In genomic region chr19:54297759-54298305, GRCh38 we compare ENCODE assay signal across 19 cellular contexts. TPM values are rescaled to one million over a fixed set of nuclear protein-coding genes. Genes with fewer than 3 reads are reported as not detected.
DNase-seq lines count a peak whose midpoint lies in the region; ATAC-seq, FAIRE-seq and TF ChIP-seq lines count a peak whose summit lies in the region.
"Had no signal": no experiment of that assay in that cellular context is flagged by ENCODE, and none has a peak within 500 bp of the region (broad histone marks: within the 10 kb centered on the region; RNA-seq: fewer than 3 reads in every experiment).

No MANE protein-coding gene starts in this region.

- 38% methylated on average over 7 of the region's 7 CpGs for WGBS in right cardiac atrium

- ATAC-seq in PC-3 (no peak), right cardiac atrium (no peak)
- ATAC-seq in effector memory CD8-positive, alpha-beta T cell (replicated peaks): no peak
- ATAC-seq: activated CD8-positive, alpha-beta memory T cell treated with anti-CD3 and anti-CD28 coated beads, Interleukin-2, amount 10 ng/mL, durations not matched to agents 7 days and 5 days; left ventricle myocardium superior had no signal

- peaks cover 34 to 54% (median 45%) of the 10 kb centered on the region in 10 experiments for H3K4me1 ChIP-seq in BLaER1 treated with 17β-estradiol and CSF1 and Interleukin-3, amounts not matched to agents 10 nM and 100 nM
- H3K4me1 ChIP-seq in PC-3 (ENCODE audit: insufficient read depth, low read length) (no peaks in the 10 kb centered on the region), right cardiac atrium (ENCODE audit: control insufficient read depth, insufficient read depth, low read length) (no peaks in the 10 kb centered on the region)
- H3K4me1 ChIP-seq: breast epithelium, Caco-2 had no signal

- H3K9me3 ChIP-seq in BLaER1 treated with 17β-estradiol and CSF1 and Interleukin-3, amounts not matched to agents 10 nM and 100 nM (replicated peaks in 1 of 11): peaks cover 8 to 22% (median 13%) of the 10 kb centered on the region in 11 experiments; a peak in 21 of 22 replicates
- H3K9me3 ChIP-seq in PC-3 (ENCODE audit: low read length) (no peaks in the 10 kb centered on the region), right cardiac atrium (ENCODE audit: control insufficient read depth, low read length) (peaks cover 2% of the 10 kb centered on the region)
- H3K9me3 ChIP-seq: Caco-2 had no signal

- H3K9me2 ChIP-seq in PC-3 (replicated peaks; ENCODE audit: low read length): no peaks in the 10 kb centered on the region

- TF ChIP-seq CTCF in PC-3 (conservative IDR thresholded peaks at IDR 0.05; ENCODE audit: low read depth, low read length): no peak; the same call in 1 of the 2 replicates

- H3F3A ChIP-seq in PC-3 (ENCODE audit: low read length, unreplicated experiment): no peaks in the 10 kb centered on the region

- no peaks in the 10 kb centered on the region for H3K27me3 ChIP-seq in BLaER1 treated with 17β-estradiol and CSF1 and Interleukin-3, amounts not matched to agents 10 nM and 100 nM
- H3K27me3 ChIP-seq in PC-3 (ENCODE audit: low read length) (peaks cover 79% of the 10 kb centered on the region), right cardiac atrium (ENCODE audit: control insufficient read depth, insufficient read depth) (no peaks in the 10 kb centered on the region)

- BruUV-seq in PC-3 (replicated peaks; lab: Mats Ljungman, UMichigan): no TSS peak

- POLR2A ChIA-PET in PC-3 (lab: Charles Lee; ENCODE audit: unreplicated experiment): no interaction called here

- H3K27me3 Mint-ChIP-seq in effector memory CD8-positive, alpha-beta T cell: peaks cover 31 to 45% of the 10 kb centered on the region in 2 donors

- H3K4me1 Mint-ChIP-seq in effector memory CD8-positive, alpha-beta T cell (ENCODE audit: low read depth in 2 of 2): peaks cover 2 to 3% of the 10 kb centered on the region in 2 donors
- H3K4me1 Mint-ChIP-seq: activated CD8-positive, alpha-beta memory T cell treated with anti-CD3 and anti-CD28 coated beads, Interleukin-2, amount 10 ng/mL, durations not matched to agents 7 days and 5 days; neural crest cell had no signal

- peak overlapping the region; percentile 59 to 87 (median 78) for H3K4me2 ChIP-seq in BLaER1 treated with 17β-estradiol and CSF1 and Interleukin-3, amounts not matched to agents 10 nM and 100 nM
- no peak overlapping the region for H3K4me2 ChIP-seq in PC-3 (ENCODE audit: low read length)

- CTCF ChIA-PET in PC-3 (lab: Charles Lee): no interaction called here

- DNase-seq in GM18507 (ENCODE audit: extremely low spot score, insufficient read length, low read depth) (no peak), PC-3 (peak; percentile 25), iPS-NIHi11 (ENCODE audit: low spot score) (peak; percentile 35), T-helper 2 cell (no peak), SHP77 treated with DMSO at 0.1 percent for 48 hours (lab: John Stamatoyannopoulos, UW) (no peak), right cardiac atrium (no peak)
- DNase-seq in effector memory CD8-positive, alpha-beta T cell: no peak
- DNase-seq: activated CD8-positive, alpha-beta memory T cell treated with anti-CD3 and anti-CD28 coated beads, Interleukin-2, amount 10 ng/mL, durations not matched to agents 7 days and 5 days; activated naive CD4-positive, alpha-beta T cell treated with anti-CD3 and anti-CD28 coated beads for 36 hours; heart right ventricle; left ventricle myocardium superior; small intestine; substantia nigra; T1000 had no signal

- peak overlapping the region in 2 of 11 experiments; percentile 19 to 28; a peak in 2 of 22 replicates for H3K9ac ChIP-seq in BLaER1 treated with 17β-estradiol and CSF1 and Interleukin-3, amounts not matched to agents 10 nM and 100 nM
- no peak overlapping the region for H3K9ac ChIP-seq in PC-3 (ENCODE audit: low read length)

- H3K36me3 Mint-ChIP-seq in effector memory CD8-positive, alpha-beta T cell (ENCODE audit: insufficient read depth): peaks cover 3% of the 10 kb centered on the region
- H3K36me3 Mint-ChIP-seq: activated CD8-positive, alpha-beta memory T cell treated with anti-CD3 and anti-CD28 coated beads, Interleukin-2, amount 10 ng/mL, durations not matched to agents 7 days and 5 days had no signal

- H3K4me3 Mint-ChIP-seq in effector memory CD8-positive, alpha-beta T cell: no peak overlapping the region
- H3K4me3 Mint-ChIP-seq: activated CD8-positive, alpha-beta memory T cell treated with anti-CD3 and anti-CD28 coated beads, Interleukin-2, amount 10 ng/mL, durations not matched to agents 7 days and 5 days; activated naive CD4-positive, alpha-beta T cell treated with anti-CD3 and anti-CD28 coated beads for 36 hours; neural crest cell had no signal

- no peak overlapping the region for H2AFZ ChIP-seq in PC-3 (ENCODE audit: low read length)

- H4K20me1 ChIP-seq in BLaER1 treated with 17β-estradiol and CSF1 and Interleukin-3, amounts not matched to agents 10 nM and 100 nM: no peaks in the 10 kb centered on the region
- no peaks in the 10 kb centered on the region for H4K20me1 ChIP-seq in PC-3 (ENCODE audit: low read length)

- no peaks in the 10 kb centered on the region for H3K79me2 ChIP-seq in PC-3 (ENCODE audit: low read length)

- H3K27ac ChIP-seq in BLaER1 treated with 17β-estradiol and CSF1 and Interleukin-3, amounts not matched to agents 10 nM and 100 nM: peak overlapping the region in 5 of 11 experiments; percentile 4 to 54 (median 28); a peak in 3 of 22 replicates
- H3K27ac ChIP-seq in PC-3 (ENCODE audit: low read length): no peak overlapping the region
- no peak overlapping the region for H3K27ac ChIP-seq in right cardiac atrium (ENCODE audit: low read length)
- H3K27ac ChIP-seq: breast epithelium, heart right ventricle had no signal

- no peaks in the 10 kb centered on the region for H3K9me3 Mint-ChIP-seq in effector memory CD8-positive, alpha-beta T cell
- H3K9me3 Mint-ChIP-seq: activated naive CD4-positive, alpha-beta T cell treated with anti-CD3 and anti-CD28 coated beads for 36 hours had no signal

- H3K4me3 ChIP-seq in BLaER1 treated with 17β-estradiol and CSF1 and Interleukin-3, amounts not matched to agents 10 nM and 100 nM: no peak overlapping the region
- H3K4me3 ChIP-seq in PC-3 (ENCODE audit: low read length) (no peak overlapping the region), right cardiac atrium (ENCODE audit: low read length) (no peak overlapping the region)
- H3K4me3 ChIP-seq: breast epithelium, heart right ventricle had no signal

- H3K27ac Mint-ChIP-seq in effector memory CD8-positive, alpha-beta T cell: no peak overlapping the region
- H3K27ac Mint-ChIP-seq: activated CD8-positive, alpha-beta memory T cell treated with anti-CD3 and anti-CD28 coated beads, Interleukin-2, amount 10 ng/mL, durations not matched to agents 7 days and 5 days; activated naive CD4-positive, alpha-beta T cell treated with anti-CD3 and anti-CD28 coated beads for 36 hours had no signal

- intact Hi-C loops in PC-3 (cut with micrococcal nuclease) (no loop called here), right cardiac atrium (cut with DNase I) (no loop called here)

- peaks cover 0 to 12% (median 0%) of the 10 kb centered on the region in 11 experiments; a peak in 3 of 22 replicates for H3K36me3 ChIP-seq in BLaER1 treated with 17β-estradiol and CSF1 and Interleukin-3, amounts not matched to agents 10 nM and 100 nM
- no peaks in the 10 kb centered on the region for H3K36me3 ChIP-seq in PC-3 (ENCODE audit: low read depth, low read length)
- H3K36me3 ChIP-seq: breast epithelium, heart right ventricle had no signal

- FAIRE-seq in GM18507 (lab: Jason Lieb, UNC): peak; percentile 9
- FAIRE-seq: small intestine had no signal

RNA-seq across cellular contexts. Expression of gene LILRA5, which starts 15.1 kb away (rescaled TPM):
- total RNA-seq in PC-3 (2014; rRNA removed) (not detected in 2 replicates), right cardiac atrium (1 to 10 TPM; 1.7 to 2.7 (median 2.2) TPM)
- 0.61 TPM for polyA plus RNA-seq in right cardiac atrium
- total RNA-seq: activated CD8-positive, alpha-beta memory T cell treated with anti-CD3 and anti-CD28 coated beads, Interleukin-2, amount 10 ng/mL, durations not matched to agents 7 days and 5 days; activated naive CD4-positive, alpha-beta T cell treated with anti-CD3 and anti-CD28 coated beads for 36 hours; Caco-2; epithelial cell of proximal tubule; neural crest cell had no signal

RNA-seq across cellular contexts. Expression of gene LILRB2, which starts 16.9 kb away (rescaled TPM):
- total RNA-seq in PC-3 (2014; rRNA removed): not detected in 2 replicates
- 1 to 10 TPM; 2.8 to 5.0 (median 4.8) TPM for total RNA-seq in right cardiac atrium
- 1.9 TPM for polyA plus RNA-seq in right cardiac atrium
- total RNA-seq: activated CD8-positive, alpha-beta memory T cell treated with anti-CD3 and anti-CD28 coated beads, Interleukin-2, amount 10 ng/mL, durations not matched to agents 7 days and 5 days; activated naive CD4-positive, alpha-beta T cell treated with anti-CD3 and anti-CD28 coated beads for 36 hours; Caco-2; epithelial cell of proximal tubule; neural crest cell had no signal

RNA-seq across cellular contexts. Expression of gene LILRB5, which starts 40.8 kb away (rescaled TPM):
- total RNA-seq in PC-3 (2014; rRNA removed): not detected in 2 replicates
- total RNA-seq in right cardiac atrium: 10 to 100 TPM; 10.1 to 18.6 (median 12.4) TPM
- polyA plus RNA-seq in right cardiac atrium: 6.0 TPM
- total RNA-seq: activated CD8-positive, alpha-beta memory T cell treated with anti-CD3 and anti-CD28 coated beads, Interleukin-2, amount 10 ng/mL, durations not matched to agents 7 days and 5 days; activated naive CD4-positive, alpha-beta T cell treated with anti-CD3 and anti-CD28 coated beads for 36 hours; Caco-2; epithelial cell of proximal tubule; neural crest cell had no signal

RNA-seq across cellular contexts. Expression of gene LILRA4, which starts 41.1 kb away (rescaled TPM):
- not detected in 2 replicates for total RNA-seq in PC-3 (2014; rRNA removed)
- not detected for total RNA-seq in right cardiac atrium
- polyA plus RNA-seq in right cardiac atrium: not detected
- total RNA-seq: activated CD8-positive, alpha-beta memory T cell treated with anti-CD3 and anti-CD28 coated beads, Interleukin-2, amount 10 ng/mL, durations not matched to agents 7 days and 5 days; activated naive CD4-positive, alpha-beta T cell treated with anti-CD3 and anti-CD28 coated beads for 36 hours; Caco-2; epithelial cell of proximal tubule; left ventricle myocardium superior; neural crest cell had no signal
- polyA plus RNA-seq: heart right ventricle had no signal

RNA-seq across cellular contexts. Expression of gene LILRA6, which starts 55.2 kb away (rescaled TPM):
- total RNA-seq in PC-3 (2014; rRNA removed) (not detected in 2 replicates), right cardiac atrium (1 to 10 TPM; 1.9 to 3.9 (median 2.5) TPM)
- polyA plus RNA-seq in right cardiac atrium: 1.00 TPM
- total RNA-seq: activated CD8-positive, alpha-beta memory T cell treated with anti-CD3 and anti-CD28 coated beads, Interleukin-2, amount 10 ng/mL, durations not matched to agents 7 days and 5 days; activated naive CD4-positive, alpha-beta T cell treated with anti-CD3 and anti-CD28 coated beads for 36 hours; Caco-2; epithelial cell of proximal tubule; neural crest cell had no signal

Comparison
In these comparisons a context has a peak if more than half of its experiments do, and no peak if none do; other contexts are left out.
1. DNase-seq: peak in PC-3 (single experiment) and iPS-NIHi11 (single experiment); none in GM18507 (single experiment), T-helper 2 cell (0 of 5), SHP77 treated with DMSO at 0.1 percent for 48 hours (single experiment), effector memory CD8-positive, alpha-beta T cell (0 of 3) and right cardiac atrium (0 of 3).
2. RNA of gene LILRB5, which starts 40.8 kb away (total RNA-seq): 10.1 to 18.6 TPM in right cardiac atrium; not detected in PC-3; every median in the first group is over 10 times any median in the second.